25 cellular contexts compared by ENCODE assay signal in genomic region chrX:41890026-41890423, GRCh38.
"Had no signal": no experiment of that assay in that cellular context is flagged by ENCODE, and none has a peak within 500 bp of the region (broad histone marks: within the 10 kb centered on the region; RNA-seq: fewer than 3 reads in every experiment).

No MANE protein-coding gene starts in this region.

- ATAC-seq: esophagus mucosa; gastrocnemius medialis; naive thymus-derived CD4-positive, alpha-beta T cell; psoas muscle; right cardiac atrium; stimulated activated memory B cell treated with anti-CD40 and anti-IgM and Interleukin-4, amounts not matched to agents 10 μg/mL and 1 μg/mL and 100 μg/mL, for 72 hours; stimulated activated naive CD8-positive, alpha-beta T cell treated with anti-CD3 and anti-CD28 coated beads, Interleukin-15, Interleukin-2, amounts not matched to agents 100 U/mL and 50 U/mL, for 24 hours had no signal

- H3K4me2 ChIP-seq: neural progenitor cell had no signal

- H3K27ac ChIP-seq: dorsolateral prefrontal cortex, gastrocnemius medialis, left lung, neural progenitor cell, psoas muscle, sigmoid colon, spleen, testis, tibial artery had no signal

- H3K9me3 ChIP-seq: gastrocnemius medialis, left lung, psoas muscle, sigmoid colon, testis, tibial artery had no signal

- H2AFZ ChIP-seq: neural progenitor cell had no signal

- DNase-seq: dorsolateral prefrontal cortex; effector CD4-positive, alpha-beta T cell; gastrocnemius medialis; head of caudate nucleus; kidney; left cardiac atrium; left lung; midbrain; naive thymus-derived CD4-positive, alpha-beta T cell; nucleus accumbens; posterior cingulate gyrus; psoas muscle; right cardiac atrium; sigmoid colon; spleen; stimulated activated CD4-positive, alpha-beta T cell treated with anti-CD3 and anti-CD28 coated beads, Interleukin-4, amount 100 ng/mL, for 4 hours; stimulated activated naive CD8-positive, alpha-beta T cell treated with anti-CD3 and anti-CD28 coated beads, Interleukin-15, Interleukin-2, amounts not matched to agents 100 U/mL and 50 U/mL, for 24 hours; substantia nigra; testis; tibial artery had no signal

- H3K27me3 Mint-ChIP-seq: naive thymus-derived CD4-positive, alpha-beta T cell; stimulated activated memory B cell treated with anti-CD40 and anti-IgM and Interleukin-4, amounts not matched to agents 10 μg/mL and 1 μg/mL and 100 μg/mL, for 72 hours; type B pancreatic cell had no signal

- H3K27ac Mint-ChIP-seq: naive thymus-derived CD4-positive, alpha-beta T cell; nephron; neural progenitor cell; stimulated activated memory B cell treated with anti-CD40 and anti-IgM and Interleukin-4, amounts not matched to agents 10 μg/mL and 1 μg/mL and 100 μg/mL, for 72 hours; type B pancreatic cell had no signal

- H3K9ac ChIP-seq: neural progenitor cell had no signal

- H3K4me1 ChIP-seq: gastrocnemius medialis, left lung, neural progenitor cell, psoas muscle, sigmoid colon, spleen, testis, tibial artery had no signal

- H3K4me3 ChIP-seq: dorsolateral prefrontal cortex, gastrocnemius medialis, left lung, neural progenitor cell, psoas muscle, sigmoid colon, spleen, testis, tibial artery had no signal

- H3K36me3 ChIP-seq: gastrocnemius medialis, left lung, neural progenitor cell, sigmoid colon, spleen, tibial artery had no signal

- H3K4me3 Mint-ChIP-seq: naive thymus-derived CD4-positive, alpha-beta T cell; nephron; neural progenitor cell; stimulated activated memory B cell treated with anti-CD40 and anti-IgM and Interleukin-4, amounts not matched to agents 10 μg/mL and 1 μg/mL and 100 μg/mL, for 72 hours; type B pancreatic cell had no signal

- H3K27me3 ChIP-seq: gastrocnemius medialis, left lung, neural progenitor cell, sigmoid colon, spleen, testis, tibial artery had no signal

- H3K4me1 Mint-ChIP-seq: nephron, neural progenitor cell had no signal

- H3K9me3 Mint-ChIP-seq: stimulated activated memory B cell treated with anti-CD40 and anti-IgM and Interleukin-4, amounts not matched to agents 10 μg/mL and 1 μg/mL and 100 μg/mL, for 72 hours; type B pancreatic cell had no signal
